ENCODE assay signal across 9 cellular contexts in genomic region chr1:20411196-20411980, GRCh38.
DNase-seq lines count a peak whose midpoint lies in the region; ATAC-seq and TF ChIP-seq lines count a peak whose summit lies in the region.
"Had no signal": no experiment of that assay in that cellular context is flagged by ENCODE, and none has a peak within 500 bp of the region (broad histone marks: within the 10 kb centered on the region; RNA-seq: fewer than 3 reads in every experiment).

No MANE protein-coding gene starts in this region.

- no peaks in the 10 kb centered on the region for H3F3A ChIP-seq in smooth muscle cell (ENCODE audit: low read depth)

- H4K20me1 ChIP-seq in smooth muscle cell (ENCODE audit: low read depth) = no peaks in the 10 kb centered on the region

- no peaks in the 10 kb centered on the region for H3K36me3 ChIP-seq in smooth muscle cell (ENCODE audit: low read depth)

- ATAC-seq in esophagus mucosa = peak; percentile 38
- no peak for ATAC-seq in HG03571 (IDR thresholded peaks at IDR 0.05; ENCODE audit: unreplicated experiment)
- ATAC-seq in HG03139 (IDR thresholded peaks at IDR 0.05; ENCODE audit: unreplicated experiment) = no peak
- no peak for ATAC-seq in HG02642 (IDR thresholded peaks at IDR 0.05; ENCODE audit: poor library complexity, unreplicated experiment)

- peak overlapping the region; percentile 35 for H3K27ac ChIP-seq in smooth muscle cell (ENCODE audit: low read depth)
- H3K27ac ChIP-seq: HL-60 had no signal

- peak overlapping the region; percentile 40 for H3K4me2 ChIP-seq in smooth muscle cell

- WGBS in smooth muscle cell (ENCODE audit: low lambda C conversion rate) = 46% methylated on average over 10 of the region's 10 CpGs

- no peaks in the 10 kb centered on the region for H3K79me2 ChIP-seq in smooth muscle cell (ENCODE audit: low read depth)

- H3K27me3 ChIP-seq in smooth muscle cell (ENCODE audit: low read depth) = no peaks in the 10 kb centered on the region

- peak; percentile 31 to 46 for DNase-seq in activated T-cell treated with anti-CD3 and anti-CD28 coated beads, Interleukin-2, amount 50 U/mL, for 48 hours
- no peak for DNase-seq in activated T-cell treated with anti-CD3 and anti-CD28 coated beads, Interleukin-2, amount 50 U/mL, for 1 hour
- DNase-seq in RPMI7951 (ENCODE audit: low read depth) (peak; percentile 96), smooth muscle cell (lab: John Stamatoyannopoulos, UW; ENCODE audit: unreplicated experiment) (no peak)

- no peak overlapping the region for H2AFZ ChIP-seq in smooth muscle cell (ENCODE audit: low read depth)

- H3K4me1 ChIP-seq in smooth muscle cell (ENCODE audit: low read depth) = peaks cover 1% of the 10 kb centered on the region

- no peaks in the 10 kb centered on the region for H3K9me3 ChIP-seq in smooth muscle cell (replicated peaks; ENCODE audit: low read depth)

- no peak for TF ChIP-seq CTCF in smooth muscle cell (IDR thresholded peaks at IDR 0.05; ENCODE audit: borderline replicate concordance, insufficient read depth, poor library complexity, severe bottlenecking)

- no peak overlapping the region for H3K9ac ChIP-seq in smooth muscle cell (ENCODE audit: low read depth)

- no peak overlapping the region for H3K4me3 ChIP-seq in smooth muscle cell

Comparison
In these comparisons a context has a peak if more than half of its experiments do, and no peak if none do; other contexts are left out.
1. DNase-seq: peak in activated T-cell treated with anti-CD3 and anti-CD28 coated beads, Interleukin-2, amount 50 U/mL, for 48 hours (2 of 2) and RPMI7951 (single experiment); none in activated T-cell treated with anti-CD3 and anti-CD28 coated beads, Interleukin-2, amount 50 U/mL, for 1 hour (single experiment) and smooth muscle cell (single experiment).